ENCODE assay signal across 22 cellular contexts in genomic region chr13:29903524-29903923, GRCh38.
"Had no signal": no experiment of that assay in that cellular context is flagged by ENCODE, and none has a peak within 500 bp of the region (broad histone marks: within the 10 kb centered on the region; RNA-seq: fewer than 3 reads in every experiment).

No MANE protein-coding gene starts in this region.

- H3K36me3 ChIP-seq: adrenal gland, ascending aorta, gastroesophageal sphincter, heart left ventricle, left ventricle myocardium inferior, neural progenitor cell, right lobe of liver, thyroid gland had no signal

- FAIRE-seq: colon, kidney had no signal

- H2AFZ ChIP-seq: neural progenitor cell had no signal

- H3K27me3 Mint-ChIP-seq: stimulated activated naive CD8-positive, alpha-beta T cell treated with anti-CD3 and anti-CD28 coated beads, Interleukin-15, Interleukin-2, amounts not matched to agents 100 ng/mL and 50 ng/mL, for 24 hours had no signal

- H3K9me3 Mint-ChIP-seq: activated CD4-positive, alpha-beta T cell treated with anti-CD3 and anti-CD28 coated beads, Interleukin-2, amount 10 ng/mL, durations not matched to agents 24 days and 14 days; activated naive CD4-positive, alpha-beta T cell treated with anti-CD3 and anti-CD28 coated beads, Interleukin-2, amount 50 U/mL, for 72 hours had no signal

- H3K27ac ChIP-seq: adrenal gland, ascending aorta, left ventricle myocardium inferior, neural progenitor cell, right lobe of liver, thyroid gland had no signal

- H3K4me2 ChIP-seq: neural progenitor cell had no signal

- H3K9me3 ChIP-seq: adrenal gland, ascending aorta, gastroesophageal sphincter, right lobe of liver, thyroid gland had no signal

- DNase-seq: activated CD4-positive, alpha-beta T cell treated with anti-CD3 and anti-CD28 coated beads, Interleukin-2, amount 10 ng/mL, durations not matched to agents 24 days and 14 days; activated CD4-positive, CD25-positive, alpha-beta regulatory T cell; activated T-cell treated with anti-CD3 and anti-CD28 coated beads, Interleukin-2, amount 50 U/mL, for 1 hour; adrenal gland; central memory CD4-positive, alpha-beta T cell; heart left ventricle; kidney; left ventricle myocardium inferior; midbrain; posterior cingulate gyrus; right lobe of liver; stimulated activated CD4-positive, alpha-beta T cell treated with anti-CD3 and anti-CD28 coated beads, Interleukin-1b, Interleukin-23, amount 100 ng/mL, for 48 hours; T1000; thyroid gland had no signal

- H3K4me1 ChIP-seq: adrenal gland, ascending aorta, neural progenitor cell had no signal

- H3K4me3 Mint-ChIP-seq: activated CD4-positive, alpha-beta T cell treated with anti-CD3 and anti-CD28 coated beads, Interleukin-2, amount 10 ng/mL, durations not matched to agents 24 days and 14 days; neural progenitor cell; stimulated activated naive CD8-positive, alpha-beta T cell treated with anti-CD3 and anti-CD28 coated beads, Interleukin-15, Interleukin-2, amounts not matched to agents 100 ng/mL and 50 ng/mL, for 24 hours; T-helper 1 cell treated with Interleukin-12 subunit alpha and Interleukin-12 subunit beta and Interleukin-4 antibody, amounts not matched to agents 30 μg/mL and 1 μg/mL, for 36 hours had no signal

- H3K4me3 ChIP-seq: adrenal gland, ascending aorta, gastroesophageal sphincter, heart left ventricle, left ventricle myocardium inferior, neural progenitor cell, right lobe of liver, thyroid gland had no signal

- H3K9ac ChIP-seq: neural progenitor cell had no signal

- H3K27me3 ChIP-seq: adrenal gland, ascending aorta, dorsolateral prefrontal cortex, gastroesophageal sphincter, heart left ventricle, neural progenitor cell, right lobe of liver, thyroid gland had no signal

- H3K27ac Mint-ChIP-seq: activated CD4-positive, alpha-beta T cell treated with anti-CD3 and anti-CD28 coated beads, Interleukin-2, amount 10 ng/mL, durations not matched to agents 24 days and 14 days; activated naive CD4-positive, alpha-beta T cell treated with anti-CD3 and anti-CD28 coated beads, Interleukin-2, amount 50 U/mL, for 72 hours; neural progenitor cell; stimulated activated naive CD8-positive, alpha-beta T cell treated with anti-CD3 and anti-CD28 coated beads, Interleukin-15, Interleukin-2, amounts not matched to agents 100 ng/mL and 50 ng/mL, for 24 hours; T-helper 1 cell treated with Interleukin-12 subunit alpha and Interleukin-12 subunit beta and Interleukin-4 antibody, amounts not matched to agents 30 μg/mL and 1 μg/mL, for 36 hours had no signal

- H3K36me3 Mint-ChIP-seq: neural progenitor cell had no signal

- ATAC-seq: activated naive CD4-positive, alpha-beta T cell treated with anti-CD3 and anti-CD28 coated beads, Interleukin-2, amount 50 U/mL, for 72 hours; heart left ventricle; right lobe of liver had no signal
